Comparison of ENCODE assay signal across 8 cellular contexts in genomic region chr9:99162759-99163364, GRCh38. TPM values are rescaled to one million over a fixed set of nuclear protein-coding genes. Genes with fewer than 3 reads are reported as not detected.
A peak's percentile ranks its signal among the peaks of the same experiment; 100 is the strongest.
DNase-seq lines count a peak whose midpoint lies in the region; ATAC-seq, FAIRE-seq and TF ChIP-seq lines count a peak whose summit lies in the region.

No MANE protein-coding gene starts in this region.

- intact Hi-C loops in HCT116 (cut with micrococcal nuclease) (loop anchor here (2.0 kb wide), 2 partner anchors 1160 to 1432 kb away; no protein-coding TSS in a partner anchor), left ventricle myocardium superior (cut with micrococcal nuclease) (no loop called here)

- H3K4me1 Mint-ChIP-seq in endothelial cell (ENCODE audit: unreplicated experiment) = peaks cover 7% of the 10 kb centered on the region

- no peak overlapping the region for H3K4me3 Mint-ChIP-seq in endothelial cell (ENCODE audit: unreplicated experiment)

- peak; percentile 82 for TF ChIP-seq RAD21 in HCT116 (IDR thresholded peaks at IDR 0.05; ENCODE audit: low read depth)

- H3K4me3 ChIP-seq in HCT116 (replicated peaks in 1 of 2; ENCODE audit: low read depth in 1 of 2, low read length in 2 of 2) (no peak overlapping the region), NT2/D1 (ENCODE audit: insufficient read length, low read depth) (no peak overlapping the region), osteoblast (ENCODE audit: insufficient read depth, low read length) (no peak overlapping the region)

- POLR2A ChIA-PET in HCT116 (lab: Charles Lee) = no interaction called here

- H3K36me3 ChIP-seq in HCT116 (ENCODE audit: control insufficient read depth in 1 of 2, insufficient read depth in 2 of 2, low read length in 2 of 2) = no peaks in the 10 kb centered on the region
- no peaks in the 10 kb centered on the region for H3K36me3 ChIP-seq in NT2/D1 (ENCODE audit: insufficient read depth, insufficient read length, low read length)
- H3K36me3 ChIP-seq in osteoblast (ENCODE audit: insufficient read depth, low read length) = no peaks in the 10 kb centered on the region

- H3K79me2 ChIP-seq in HCT116 (ENCODE audit: insufficient read depth, low read length) = no peaks in the 10 kb centered on the region
- H3K79me2 ChIP-seq in osteoblast (ENCODE audit: insufficient read depth, low read length) = no peaks in the 10 kb centered on the region

- H3K36me3 Mint-ChIP-seq in endothelial cell (ENCODE audit: low read depth, unreplicated experiment) = no peaks in the 10 kb centered on the region

- H3K4me2 ChIP-seq in HCT116 (ENCODE audit: low read length) (peak overlapping the region; percentile 47), osteoblast (ENCODE audit: insufficient read depth, low read length) (peak overlapping the region; percentile 53)

- CTCF ChIA-PET in HCT116 (lab: Charles Lee) = interaction anchor here (0.5 to 1.0 kb wide), 6 partner anchors 59 to 1439 kb away, joined by 3 to 6 read pairs (median 4); partner anchors contain the start of genes ALG2 and SEC61B

- DNase-seq in D721Med (ENCODE audit: insufficient read length, low spot score) (no peak), HCT116 (ENCODE audit: low read depth, low spot score) (peak; percentile 22), NT2/D1 (ENCODE audit: low read depth, low spot score) (no peak), endothelial cell (ENCODE audit: low spot score) (no peak), osteoblast (ENCODE audit: insufficient read length, low spot score, missing footprints) (no peak), UCSD-AML1 (lab: John Stamatoyannopoulos, UW; ENCODE audit: unreplicated experiment) (no peak), NCI-H187 treated with DMSO at 0.1 percent for 48 hours (lab: John Stamatoyannopoulos, UW) (no peak), left ventricle myocardium superior (no peak)

- TF ChIP-seq POLR2A in HCT116 (IDR thresholded peaks at IDR 0.05; ENCODE audit: borderline replicate concordance, extremely low read depth, insufficient read depth, insufficient read length) = no peak

- no peak overlapping the region for H3K27ac Mint-ChIP-seq in endothelial cell (ENCODE audit: unreplicated experiment)

- no peaks in the 10 kb centered on the region for H3K9me2 ChIP-seq in HCT116 (ENCODE audit: insufficient read depth)

- ATAC-seq in HCT116 = peak; percentile 57
- ATAC-seq in left ventricle myocardium superior = no peak

- H3K9ac ChIP-seq in HCT116 (ENCODE audit: low read length) = no peak overlapping the region
- H3K9ac ChIP-seq in NT2/D1 (ENCODE audit: insufficient read length, low read depth) = peak overlapping the region; percentile 37

- RAD21 ChIA-PET in HCT116 (lab: Charles Lee; ENCODE audit: low non-redundant PET in 1 of 2, low total read pairs in 2 of 2, uncharacterized antibody in 2 of 2, unreplicated experiment in 2 of 2) = interaction anchor here in 1 of 2 experiments (0.6 kb wide), 1 partner anchor 330 kb away, joined by 3 read pairs; no protein-coding TSS in a partner anchor

- no peaks in the 10 kb centered on the region for H3K4me1 ChIP-seq in HCT116 (ENCODE audit: control insufficient read depth in 1 of 2, insufficient read depth in 2 of 2, low read length in 2 of 2)
- H3K4me1 ChIP-seq in NT2/D1 (ENCODE audit: insufficient read depth, insufficient read length) = no peaks in the 10 kb centered on the region
- no peaks in the 10 kb centered on the region for H3K4me1 ChIP-seq in osteoblast (ENCODE audit: insufficient read depth, low read length)

- H3K27ac ChIP-seq in HCT116 (ENCODE audit: low read depth, low read length) = no peak overlapping the region
- no peak overlapping the region for H3K27ac ChIP-seq in osteoblast (ENCODE audit: low read depth, low read length)

- peak; percentile 80 for TF ChIP-seq CTCF in D721Med (IDR thresholded peaks at IDR 0.05; ENCODE audit: insufficient read depth, missing control alignments)
- TF ChIP-seq CTCF in HCT116 (IDR thresholded peaks at IDR 0.05 in 2 of 3, conservative IDR thresholded peaks at IDR 0.05 in 1 of 3; ENCODE audit: borderline replicate concordance in 1 of 3, insufficient read depth in 1 of 3, low read depth in 2 of 3, low read length in 2 of 3) = peak; percentile 44 to 69 (median 64); a peak in 5 of 6 replicates
- TF ChIP-seq CTCF in endothelial cell (IDR thresholded peaks at IDR 0.05; ENCODE audit: unreplicated experiment) = peak; percentile 75
- TF ChIP-seq CTCF in osteoblast (IDR thresholded peaks at IDR 0.05; ENCODE audit: extremely low read depth, low read depth, low read length) = peak; percentile 68

- BruUV-seq in HCT116 (replicated peaks; lab: Mats Ljungman, UMichigan) = no TSS peak

- H2AFZ ChIP-seq in HCT116 (ENCODE audit: low read depth, low read length, poor library complexity, severe bottlenecking) (peak overlapping the region; percentile 97), osteoblast (ENCODE audit: low read length) (no peak overlapping the region)

- no peaks in the 10 kb centered on the region for H4K20me1 ChIP-seq in HCT116 (ENCODE audit: insufficient read depth)
- H4K20me1 ChIP-seq in osteoblast (ENCODE audit: insufficient read depth, low read length) = no peaks in the 10 kb centered on the region

- H3K27me3 Mint-ChIP-seq in endothelial cell (ENCODE audit: unreplicated experiment) = peaks cover 6% of the 10 kb centered on the region

- no peaks in the 10 kb centered on the region for H3K9me3 Mint-ChIP-seq in endothelial cell (ENCODE audit: unreplicated experiment)

- H3K9me3 ChIP-seq in HCT116 (ENCODE audit: control insufficient read depth in 1 of 2, insufficient read depth in 1 of 2, low read depth in 1 of 2, low read length in 2 of 2) = no peaks in the 10 kb centered on the region
- H3K9me3 ChIP-seq in NT2/D1 (ENCODE audit: insufficient read depth, low read length) = no peaks in the 10 kb centered on the region
- no peaks in the 10 kb centered on the region for H3K9me3 ChIP-seq in osteoblast (ENCODE audit: low read depth, low read length)

- H3K27me3 ChIP-seq in HCT116 (ENCODE audit: insufficient read depth, low read length) (no peaks in the 10 kb centered on the region), NT2/D1 (ENCODE audit: insufficient read depth, insufficient read length) (no peaks in the 10 kb centered on the region), osteoblast (ENCODE audit: insufficient read depth, low read length) (peaks cover 14% of the 10 kb centered on the region)

- FAIRE-seq in D721Med (lab: Jason Lieb, UNC) = no peak

TF ChIP-seq in HCT116, 20 proteins besides CTCF, POLR2A, EP300 and RAD21:
- TF ChIP-seq FOSL1 (IDR thresholded peaks at IDR 0.05; ENCODE audit: low read depth) = no peak
- TF ChIP-seq SP1 (IDR thresholded peaks at IDR 0.05; ENCODE audit: low read depth) = no peak
- TF ChIP-seq CBX3 (IDR thresholded peaks at IDR 0.05; ENCODE audit: low read depth) = no peak

RNA-seq across cellular contexts. Expression of gene TGFBR1, which starts 57.9 kb away (rescaled TPM):
- total RNA-seq in HCT116 (2021; ENCODE audit: unreplicated experiment) = 26.6 TPM
- polyA plus RNA-seq in HCT116 (2012) = 8.8 and 11.1 TPM in 2 replicates
- total RNA-seq in endothelial cell (ENCODE audit: unreplicated experiment) = 206 TPM
- total RNA-seq in osteoblast = 114 and 122 TPM in 2 replicates
- 12.3 TPM for total RNA-seq in left ventricle myocardium superior

RNA-seq across cellular contexts. Expression of gene ALG2, which starts 58.9 kb away (rescaled TPM):
- total RNA-seq in HCT116 (2021; ENCODE audit: unreplicated experiment) (27.9 TPM), endothelial cell (ENCODE audit: unreplicated experiment) (28.9 TPM), osteoblast (45.1 and 51.8 TPM in 2 replicates), left ventricle myocardium superior (15.0 TPM)
- polyA plus RNA-seq in HCT116 (2012) = 21.6 and 26.0 TPM in 2 replicates

RNA-seq across cellular contexts. Expression of gene SEC61B, which starts 59.2 kb away (rescaled TPM):
- total RNA-seq in HCT116 (2021; ENCODE audit: unreplicated experiment) (125 TPM), endothelial cell (ENCODE audit: unreplicated experiment) (203 TPM), osteoblast (73.1 and 84.0 TPM in 2 replicates), left ventricle myocardium superior (46.7 TPM)
- 118 and 123 TPM in 2 replicates for polyA plus RNA-seq in HCT116 (2012)
